ENCODE assay signal across 1 cellular context in genomic region chr11:561148-562003, GRCh38.
A peak's percentile ranks its signal among the peaks of the same experiment; 100 is the strongest.
TF ChIP-seq lines count a peak whose summit lies in the region.

No MANE protein-coding gene starts in this region.

TF ChIP-seq in HepG2, 621 proteins besides CTCF, POLR2A, EP300 and RAD21 (continued from another document and continues in another):
- TF ChIP-seq ZNF225 (CRISPR knock-in tag; IDR thresholded peaks at IDR 0.05) (no peak), SCMH1 (CRISPR knock-in tag; IDR thresholded peaks at IDR 0.05; ENCODE audit: borderline replicate concordance) (no peak), HHEX (CRISPR knock-in tag; IDR thresholded peaks at IDR 0.05) (no peak), ZNF263 (CRISPR knock-in tag; IDR thresholded peaks at IDR 0.05) (peak; percentile 13; the same call in 1 of the 2 replicates), ATRX (CRISPR knock-in tag; IDR thresholded peaks at IDR 0.05; ENCODE audit: borderline replicate concordance) (no peak), ZNF678 (CRISPR knock-in tag; IDR thresholded peaks at IDR 0.05) (no peak), ZNF230 (CRISPR knock-in tag; IDR thresholded peaks at IDR 0.05) (no peak), HOMEZ (CRISPR knock-in tag; IDR thresholded peaks at IDR 0.05; ENCODE audit: low read depth) (peak; percentile 54; the same call in 1 of the 2 replicates), ZNF556 (CRISPR knock-in tag; IDR thresholded peaks at IDR 0.05; ENCODE audit: borderline replicate concordance) (no peak), MAFK (conservative IDR thresholded peaks at IDR 0.05 in 1 of 2, IDR thresholded peaks at IDR 0.05 in 1 of 2; ENCODE audit: low read length in 2 of 2) (no peak), ZNF20 (CRISPR knock-in tag; IDR thresholded peaks at IDR 0.05) (no peak), ZFYVE20 (CRISPR knock-in tag; IDR thresholded peaks at IDR 0.05; ENCODE audit: borderline replicate concordance, low read depth) (no peak), MTA3 (CRISPR knock-in tag; IDR thresholded peaks at IDR 0.05) (no peak), BRD4 (CRISPR knock-in tag; IDR thresholded peaks at IDR 0.05) (no peak; the same call in 1 of the 2 replicates), DMAP1 (CRISPR knock-in tag; IDR thresholded peaks at IDR 0.05) (peak; percentile 90), ZSCAN21 (CRISPR knock-in tag; IDR thresholded peaks at IDR 0.05; ENCODE audit: borderline replicate concordance) (no peak), ZEB1 (IDR thresholded peaks at IDR 0.05; ENCODE audit: insufficient replicate concordance, low read depth) (peak; percentile 61), ARID2 (CRISPR knock-in tag; IDR thresholded peaks at IDR 0.05; ENCODE audit: borderline replicate concordance) (no peak), ZBTB43 (CRISPR knock-in tag; conservative IDR thresholded peaks at IDR 0.05) (no peak; the same call in 1 of the 2 replicates), PATZ1 (CRISPR knock-in tag; IDR thresholded peaks at IDR 0.05) (peak; percentile 98), FOSL1 (CRISPR knock-in tag; IDR thresholded peaks at IDR 0.05; ENCODE audit: borderline replicate concordance) (no peak), SOX5 (CRISPR knock-in tag; IDR thresholded peaks at IDR 0.05; ENCODE audit: borderline replicate concordance) (peak; percentile 61; the same call in 1 of the 2 replicates), SRSF9 (IDR thresholded peaks at IDR 0.05; ENCODE audit: borderline replicate concordance, insufficient read depth, low read depth, low read length, poor library complexity, severe bottlenecking) (no peak), EZH2 (conservative IDR thresholded peaks at IDR 0.05; ENCODE audit: low read depth, low read length) (no peak), MATR3 (CRISPR knock-in tag; IDR thresholded peaks at IDR 0.05) (no peak), ZNF34 (CRISPR knock-in tag; IDR thresholded peaks at IDR 0.05; ENCODE audit: borderline replicate concordance) (no peak), MAFF (IDR thresholded peaks at IDR 0.05; ENCODE audit: low read depth, low read length) (no peak), THAP7 (CRISPR knock-in tag; IDR thresholded peaks at IDR 0.05) (no peak), ZNF709 (CRISPR knock-in tag; IDR thresholded peaks at IDR 0.05) (0 out of 2 replicates have a peak, but pooled peaks have one; percentile 60), HBP1 (CRISPR knock-in tag; IDR thresholded peaks at IDR 0.05; ENCODE audit: low read depth) (no peak), MED13 (CRISPR knock-in tag; IDR thresholded peaks at IDR 0.05) (no peak), CHD2 (IDR thresholded peaks at IDR 0.05; ENCODE audit: low read depth, low read length) (no peak), ZNF598 (CRISPR knock-in tag; IDR thresholded peaks at IDR 0.05; ENCODE audit: borderline replicate concordance) (no peak), HNRNPLL (IDR thresholded peaks at IDR 0.05; ENCODE audit: low read depth, low read length, poor library complexity, severe bottlenecking) (no peak)
- TF ChIP-seq, protein P1, sequence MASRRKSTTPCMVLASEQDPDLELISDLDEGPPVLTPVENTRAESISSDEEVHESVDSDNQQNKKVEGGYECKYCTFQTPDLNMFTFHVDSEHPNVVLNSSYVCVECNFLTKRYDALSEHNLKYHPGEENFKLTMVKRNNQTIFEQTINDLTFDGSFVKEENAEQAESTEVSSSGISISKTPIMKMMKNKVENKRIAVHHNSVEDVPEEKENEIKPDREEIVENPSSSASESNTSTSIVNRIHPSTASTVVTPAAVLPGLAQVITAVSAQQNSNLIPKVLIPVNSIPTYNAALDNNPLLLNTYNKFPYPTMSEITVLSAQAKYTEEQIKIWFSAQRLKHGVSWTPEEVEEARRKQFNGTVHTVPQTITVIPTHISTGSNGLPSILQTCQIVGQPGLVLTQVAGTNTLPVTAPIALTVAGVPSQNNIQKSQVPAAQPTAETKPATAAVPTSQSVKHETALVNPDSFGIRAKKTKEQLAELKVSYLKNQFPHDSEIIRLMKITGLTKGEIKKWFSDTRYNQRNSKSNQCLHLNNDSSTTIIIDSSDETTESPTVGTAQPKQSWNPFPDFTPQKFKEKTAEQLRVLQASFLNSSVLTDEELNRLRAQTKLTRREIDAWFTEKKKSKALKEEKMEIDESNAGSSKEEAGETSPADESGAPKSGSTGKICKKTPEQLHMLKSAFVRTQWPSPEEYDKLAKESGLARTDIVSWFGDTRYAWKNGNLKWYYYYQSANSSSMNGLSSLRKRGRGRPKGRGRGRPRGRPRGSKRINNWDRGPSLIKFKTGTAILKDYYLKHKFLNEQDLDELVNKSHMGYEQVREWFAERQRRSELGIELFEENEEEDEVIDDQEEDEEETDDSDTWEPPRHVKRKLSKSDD (CRISPR knock-in tag; IDR thresholded peaks at IDR 0.05; ENCODE audit: low read depth): no peak
- TF ChIP-seq, protein P2, sequence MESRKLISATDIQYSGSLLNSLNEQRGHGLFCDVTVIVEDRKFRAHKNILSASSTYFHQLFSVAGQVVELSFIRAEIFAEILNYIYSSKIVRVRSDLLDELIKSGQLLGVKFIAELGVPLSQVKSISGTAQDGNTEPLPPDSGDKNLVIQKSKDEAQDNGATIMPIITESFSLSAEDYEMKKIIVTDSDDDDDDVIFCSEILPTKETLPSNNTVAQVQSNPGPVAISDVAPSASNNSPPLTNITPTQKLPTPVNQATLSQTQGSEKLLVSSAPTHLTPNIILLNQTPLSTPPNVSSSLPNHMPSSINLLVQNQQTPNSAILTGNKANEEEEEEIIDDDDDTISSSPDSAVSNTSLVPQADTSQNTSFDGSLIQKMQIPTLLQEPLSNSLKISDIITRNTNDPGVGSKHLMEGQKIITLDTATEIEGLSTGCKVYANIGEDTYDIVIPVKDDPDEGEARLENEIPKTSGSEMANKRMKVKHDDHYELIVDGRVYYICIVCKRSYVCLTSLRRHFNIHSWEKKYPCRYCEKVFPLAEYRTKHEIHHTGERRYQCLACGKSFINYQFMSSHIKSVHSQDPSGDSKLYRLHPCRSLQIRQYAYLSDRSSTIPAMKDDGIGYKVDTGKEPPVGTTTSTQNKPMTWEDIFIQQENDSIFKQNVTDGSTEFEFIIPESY (CRISPR knock-in tag; IDR thresholded peaks at IDR 0.05): no peak
- TF ChIP-seq, protein P3, sequence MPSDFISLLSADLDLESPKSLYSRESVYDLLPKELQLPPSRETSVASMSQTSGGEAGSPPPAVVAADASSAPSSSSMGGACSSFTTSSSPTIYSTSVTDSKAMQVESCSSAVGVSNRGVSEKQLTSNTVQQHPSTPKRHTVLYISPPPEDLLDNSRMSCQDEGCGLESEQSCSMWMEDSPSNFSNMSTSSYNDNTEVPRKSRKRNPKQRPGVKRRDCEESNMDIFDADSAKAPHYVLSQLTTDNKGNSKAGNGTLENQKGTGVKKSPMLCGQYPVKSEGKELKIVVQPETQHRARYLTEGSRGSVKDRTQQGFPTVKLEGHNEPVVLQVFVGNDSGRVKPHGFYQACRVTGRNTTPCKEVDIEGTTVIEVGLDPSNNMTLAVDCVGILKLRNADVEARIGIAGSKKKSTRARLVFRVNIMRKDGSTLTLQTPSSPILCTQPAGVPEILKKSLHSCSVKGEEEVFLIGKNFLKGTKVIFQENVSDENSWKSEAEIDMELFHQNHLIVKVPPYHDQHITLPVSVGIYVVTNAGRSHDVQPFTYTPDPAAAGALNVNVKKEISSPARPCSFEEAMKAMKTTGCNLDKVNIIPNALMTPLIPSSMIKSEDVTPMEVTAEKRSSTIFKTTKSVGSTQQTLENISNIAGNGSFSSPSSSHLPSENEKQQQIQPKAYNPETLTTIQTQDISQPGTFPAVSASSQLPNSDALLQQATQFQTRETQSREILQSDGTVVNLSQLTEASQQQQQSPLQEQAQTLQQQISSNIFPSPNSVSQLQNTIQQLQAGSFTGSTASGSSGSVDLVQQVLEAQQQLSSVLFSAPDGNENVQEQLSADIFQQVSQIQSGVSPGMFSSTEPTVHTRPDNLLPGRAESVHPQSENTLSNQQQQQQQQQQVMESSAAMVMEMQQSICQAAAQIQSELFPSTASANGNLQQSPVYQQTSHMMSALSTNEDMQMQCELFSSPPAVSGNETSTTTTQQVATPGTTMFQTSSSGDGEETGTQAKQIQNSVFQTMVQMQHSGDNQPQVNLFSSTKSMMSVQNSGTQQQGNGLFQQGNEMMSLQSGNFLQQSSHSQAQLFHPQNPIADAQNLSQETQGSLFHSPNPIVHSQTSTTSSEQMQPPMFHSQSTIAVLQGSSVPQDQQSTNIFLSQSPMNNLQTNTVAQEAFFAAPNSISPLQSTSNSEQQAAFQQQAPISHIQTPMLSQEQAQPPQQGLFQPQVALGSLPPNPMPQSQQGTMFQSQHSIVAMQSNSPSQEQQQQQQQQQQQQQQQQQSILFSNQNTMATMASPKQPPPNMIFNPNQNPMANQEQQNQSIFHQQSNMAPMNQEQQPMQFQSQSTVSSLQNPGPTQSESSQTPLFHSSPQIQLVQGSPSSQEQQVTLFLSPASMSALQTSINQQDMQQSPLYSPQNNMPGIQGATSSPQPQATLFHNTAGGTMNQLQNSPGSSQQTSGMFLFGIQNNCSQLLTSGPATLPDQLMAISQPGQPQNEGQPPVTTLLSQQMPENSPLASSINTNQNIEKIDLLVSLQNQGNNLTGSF (CRISPR knock-in tag; IDR thresholded peaks at IDR 0.05): no peak
- TF ChIP-seq, protein P4, sequence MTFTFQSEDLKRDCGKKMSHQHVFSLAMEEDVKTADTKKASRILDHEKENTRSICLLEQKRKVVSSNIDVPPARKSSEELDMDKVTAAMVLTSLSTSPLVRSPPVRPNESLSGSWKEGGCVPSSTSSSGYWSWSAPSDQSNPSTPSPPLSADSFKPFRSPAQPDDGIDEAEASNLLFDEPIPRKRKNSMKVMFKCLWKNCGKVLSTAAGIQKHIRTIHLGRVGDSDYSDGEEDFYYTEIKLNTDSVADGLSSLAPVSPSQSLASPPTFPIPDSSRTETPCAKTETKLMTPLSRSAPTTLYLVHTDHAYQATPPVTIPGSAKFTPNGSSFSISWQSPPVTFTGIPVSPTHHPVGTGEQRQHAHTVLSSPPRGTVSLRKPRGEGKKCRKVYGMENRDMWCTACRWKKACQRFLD (CRISPR knock-in tag; IDR thresholded peaks at IDR 0.05; ENCODE audit: borderline replicate concordance): no peak
